In genomic region chr19:3576696-3577443, GRCh38 we compare ENCODE assay signal across 1 cellular context.
TF ChIP-seq lines count a peak whose summit lies in the region.

No MANE protein-coding gene starts in this region.

TF ChIP-seq in K562, 482 proteins besides CTCF, POLR2A, EP300 and RAD21 (continues in another document):
- TF ChIP-seq, protein P1, sequence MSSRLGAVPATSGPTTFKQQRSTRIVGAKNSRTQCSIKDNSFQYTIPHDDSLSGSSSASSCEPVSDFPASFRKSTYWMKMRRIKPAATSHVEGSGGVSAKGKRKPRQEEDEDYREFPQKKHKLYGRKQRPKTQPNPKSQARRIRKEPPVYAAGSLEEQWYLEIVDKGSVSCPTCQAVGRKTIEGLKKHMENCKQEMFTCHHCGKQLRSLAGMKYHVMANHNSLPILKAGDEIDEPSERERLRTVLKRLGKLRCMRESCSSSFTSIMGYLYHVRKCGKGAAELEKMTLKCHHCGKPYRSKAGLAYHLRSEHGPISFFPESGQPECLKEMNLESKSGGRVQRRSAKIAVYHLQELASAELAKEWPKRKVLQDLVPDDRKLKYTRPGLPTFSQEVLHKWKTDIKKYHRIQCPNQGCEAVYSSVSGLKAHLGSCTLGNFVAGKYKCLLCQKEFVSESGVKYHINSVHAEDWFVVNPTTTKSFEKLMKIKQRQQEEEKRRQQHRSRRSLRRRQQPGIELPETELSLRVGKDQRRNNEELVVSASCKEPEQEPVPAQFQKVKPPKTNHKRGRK (tag; IDR thresholded peaks at IDR 0.05): no peak
- TF ChIP-seq PHB (CRISPR knock-in tag; IDR thresholded peaks at IDR 0.05): no peak
- no peak for TF ChIP-seq MTA3 (IDR thresholded peaks at IDR 0.05; ENCODE audit: borderline replicate concordance)
- TF ChIP-seq, protein P2, sequence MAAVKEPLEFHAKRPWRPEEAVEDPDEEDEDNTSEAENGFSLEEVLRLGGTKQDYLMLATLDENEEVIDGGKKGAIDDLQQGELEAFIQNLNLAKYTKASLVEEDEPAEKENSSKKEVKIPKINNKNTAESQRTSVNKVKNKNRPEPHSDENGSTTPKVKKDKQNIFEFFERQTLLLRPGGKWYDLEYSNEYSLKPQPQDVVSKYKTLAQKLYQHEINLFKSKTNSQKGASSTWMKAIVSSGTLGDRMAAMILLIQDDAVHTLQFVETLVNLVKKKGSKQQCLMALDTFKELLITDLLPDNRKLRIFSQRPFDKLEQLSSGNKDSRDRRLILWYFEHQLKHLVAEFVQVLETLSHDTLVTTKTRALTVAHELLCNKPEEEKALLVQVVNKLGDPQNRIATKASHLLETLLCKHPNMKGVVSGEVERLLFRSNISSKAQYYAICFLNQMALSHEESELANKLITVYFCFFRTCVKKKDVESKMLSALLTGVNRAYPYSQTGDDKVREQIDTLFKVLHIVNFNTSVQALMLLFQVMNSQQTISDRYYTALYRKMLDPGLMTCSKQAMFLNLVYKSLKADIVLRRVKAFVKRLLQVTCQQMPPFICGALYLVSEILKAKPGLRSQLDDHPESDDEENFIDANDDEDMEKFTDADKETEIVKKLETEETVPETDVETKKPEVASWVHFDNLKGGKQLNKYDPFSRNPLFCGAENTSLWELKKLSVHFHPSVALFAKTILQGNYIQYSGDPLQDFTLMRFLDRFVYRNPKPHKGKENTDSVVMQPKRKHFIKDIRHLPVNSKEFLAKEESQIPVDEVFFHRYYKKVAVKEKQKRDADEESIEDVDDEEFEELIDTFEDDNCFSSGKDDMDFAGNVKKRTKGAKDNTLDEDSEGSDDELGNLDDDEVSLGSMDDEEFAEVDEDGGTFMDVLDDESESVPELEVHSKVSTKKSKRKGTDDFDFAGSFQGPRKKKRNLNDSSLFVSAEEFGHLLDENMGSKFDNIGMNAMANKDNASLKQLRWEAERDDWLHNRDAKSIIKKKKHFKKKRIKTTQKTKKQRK (IDR thresholded peaks at IDR 0.05; ENCODE audit: borderline replicate concordance, low read depth, low read length): no peak
- TF ChIP-seq NRF1 (conservative IDR thresholded peaks at IDR 0.05 in 1 of 2, IDR thresholded peaks at IDR 0.05 in 1 of 2): peak; percentile 22 to 53; a peak in 2 of 4 replicates
- TF ChIP-seq E2F6 (IDR thresholded peaks at IDR 0.05; ENCODE audit: borderline replicate concordance in 1 of 2, extremely low read depth in 1 of 2, insufficient read depth in 1 of 2, insufficient read length in 1 of 2, low read depth in 1 of 2, low read length in 1 of 2, poor library complexity in 1 of 2, severe bottlenecking in 1 of 2): peak in 1 of 2 experiments; percentile 81
- TF ChIP-seq, protein P3, sequence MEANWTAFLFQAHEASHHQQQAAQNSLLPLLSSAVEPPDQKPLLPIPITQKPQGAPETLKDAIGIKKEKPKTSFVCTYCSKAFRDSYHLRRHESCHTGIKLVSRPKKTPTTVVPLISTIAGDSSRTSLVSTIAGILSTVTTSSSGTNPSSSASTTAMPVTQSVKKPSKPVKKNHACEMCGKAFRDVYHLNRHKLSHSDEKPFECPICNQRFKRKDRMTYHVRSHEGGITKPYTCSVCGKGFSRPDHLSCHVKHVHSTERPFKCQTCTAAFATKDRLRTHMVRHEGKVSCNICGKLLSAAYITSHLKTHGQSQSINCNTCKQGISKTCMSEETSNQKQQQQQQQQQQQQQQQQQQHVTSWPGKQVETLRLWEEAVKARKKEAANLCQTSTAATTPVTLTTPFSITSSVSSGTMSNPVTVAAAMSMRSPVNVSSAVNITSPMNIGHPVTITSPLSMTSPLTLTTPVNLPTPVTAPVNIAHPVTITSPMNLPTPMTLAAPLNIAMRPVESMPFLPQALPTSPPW (CRISPR knock-in tag; IDR thresholded peaks at IDR 0.05): peak; percentile 84
- peak; percentile 44 for TF ChIP-seq PCBP2 (IDR thresholded peaks at IDR 0.05; ENCODE audit: low read depth, low read length, poor library complexity, severe bottlenecking)
- no peak for TF ChIP-seq ZNF174 (CRISPR knock-in tag; IDR thresholded peaks at IDR 0.05)
- peak; percentile 91 for TF ChIP-seq HNRNPK (IDR thresholded peaks at IDR 0.05; ENCODE audit: low read depth, low read length, poor library complexity, severe bottlenecking)
- peak; percentile 54 for TF ChIP-seq FIP1L1 (IDR thresholded peaks at IDR 0.05; ENCODE audit: low read depth, low read length, poor library complexity, severe bottlenecking)
- TF ChIP-seq ZNF668 (CRISPR knock-in tag; IDR thresholded peaks at IDR 0.05): no peak
- TF ChIP-seq ZNF584 (CRISPR knock-in tag; IDR thresholded peaks at IDR 0.05; ENCODE audit: low read depth): no peak
- no peak for TF ChIP-seq HDAC3 (IDR thresholded peaks at IDR 0.05; ENCODE audit: borderline replicate concordance, partially characterized antibody)
- no peak for TF ChIP-seq U2AF1 (optimal IDR thresholded peaks at IDR 0.05; ENCODE audit: low read depth, low read length)
- TF ChIP-seq CCNT2 (IDR thresholded peaks at IDR 0.05; ENCODE audit: borderline replicate concordance, extremely low read depth, insufficient read length, low read depth, low read length): peak; percentile 36
- TF ChIP-seq CREB1 (IDR thresholded peaks at IDR 0.05): no peak
- no peak for TF ChIP-seq CREB1 (CRISPR knock-in tag; IDR thresholded peaks at IDR 0.05)
- no peak for TF ChIP-seq ZNF518B (CRISPR knock-in tag; IDR thresholded peaks at IDR 0.05)
- TF ChIP-seq ZNF780A (CRISPR knock-in tag; IDR thresholded peaks at IDR 0.05): no peak
- peak; percentile 70 for TF ChIP-seq POLR2G (IDR thresholded peaks at IDR 0.05; ENCODE audit: low read depth, low read length)
- TF ChIP-seq, protein P4, sequence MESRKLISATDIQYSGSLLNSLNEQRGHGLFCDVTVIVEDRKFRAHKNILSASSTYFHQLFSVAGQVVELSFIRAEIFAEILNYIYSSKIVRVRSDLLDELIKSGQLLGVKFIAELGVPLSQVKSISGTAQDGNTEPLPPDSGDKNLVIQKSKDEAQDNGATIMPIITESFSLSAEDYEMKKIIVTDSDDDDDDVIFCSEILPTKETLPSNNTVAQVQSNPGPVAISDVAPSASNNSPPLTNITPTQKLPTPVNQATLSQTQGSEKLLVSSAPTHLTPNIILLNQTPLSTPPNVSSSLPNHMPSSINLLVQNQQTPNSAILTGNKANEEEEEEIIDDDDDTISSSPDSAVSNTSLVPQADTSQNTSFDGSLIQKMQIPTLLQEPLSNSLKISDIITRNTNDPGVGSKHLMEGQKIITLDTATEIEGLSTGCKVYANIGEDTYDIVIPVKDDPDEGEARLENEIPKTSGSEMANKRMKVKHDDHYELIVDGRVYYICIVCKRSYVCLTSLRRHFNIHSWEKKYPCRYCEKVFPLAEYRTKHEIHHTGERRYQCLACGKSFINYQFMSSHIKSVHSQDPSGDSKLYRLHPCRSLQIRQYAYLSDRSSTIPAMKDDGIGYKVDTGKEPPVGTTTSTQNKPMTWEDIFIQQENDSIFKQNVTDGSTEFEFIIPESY (CRISPR knock-in tag; IDR thresholded peaks at IDR 0.05): peak; percentile 99
- peak; percentile 28; the same call in 1 of the 2 replicates for TF ChIP-seq L3MBTL2 (IDR thresholded peaks at IDR 0.05)
- TF ChIP-seq, protein P5, sequence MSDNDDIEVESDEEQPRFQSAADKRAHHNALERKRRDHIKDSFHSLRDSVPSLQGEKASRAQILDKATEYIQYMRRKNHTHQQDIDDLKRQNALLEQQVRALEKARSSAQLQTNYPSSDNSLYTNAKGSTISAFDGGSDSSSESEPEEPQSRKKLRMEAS (CRISPR knock-in tag; IDR thresholded peaks at IDR 0.05): 0 out of 2 replicates have a peak, but pooled peaks have one; percentile 13
- TF ChIP-seq HNRNPL (IDR thresholded peaks at IDR 0.05; ENCODE audit: low read depth, low read length): peak; percentile 31; the same call in 1 of the 2 replicates
- TF ChIP-seq ZBTB7A (IDR thresholded peaks at IDR 0.05; ENCODE audit: borderline replicate concordance, control insufficient read depth, low read depth, low read length): peak; percentile 51; the same call in 1 of the 2 replicates
- no peak for TF ChIP-seq DDX20 (tag; IDR thresholded peaks at IDR 0.05; ENCODE audit: low read depth)
- TF ChIP-seq ELF1 (tag; IDR thresholded peaks at IDR 0.05): no peak
- TF ChIP-seq ZEB2 (IDR thresholded peaks at IDR 0.05): no peak
- TF ChIP-seq ESRRA (IDR thresholded peaks at IDR 0.05; ENCODE audit: borderline replicate concordance, low read depth): no peak
- TF ChIP-seq ZNF75A (CRISPR knock-in tag; IDR thresholded peaks at IDR 0.05): no peak
- TF ChIP-seq, protein P6, sequence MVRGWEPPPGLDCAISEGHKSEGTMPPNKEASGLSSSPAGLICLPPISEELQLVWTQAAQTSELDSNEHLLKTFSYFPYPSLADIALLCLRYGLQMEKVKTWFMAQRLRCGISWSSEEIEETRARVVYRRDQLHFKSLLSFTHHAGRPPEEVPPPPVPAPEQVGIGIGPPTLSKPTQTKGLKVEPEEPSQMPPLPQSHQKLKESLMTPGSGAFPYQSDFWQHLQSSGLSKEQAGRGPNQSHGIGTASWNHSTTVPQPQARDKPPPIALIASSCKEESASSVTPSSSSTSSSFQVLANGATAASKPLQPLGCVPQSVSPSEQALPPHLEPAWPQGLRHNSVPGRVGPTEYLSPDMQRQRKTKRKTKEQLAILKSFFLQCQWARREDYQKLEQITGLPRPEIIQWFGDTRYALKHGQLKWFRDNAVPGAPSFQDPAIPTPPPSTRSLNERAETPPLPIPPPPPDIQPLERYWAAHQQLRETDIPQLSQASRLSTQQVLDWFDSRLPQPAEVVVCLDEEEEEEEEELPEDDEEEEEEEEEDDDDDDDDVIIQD (CRISPR knock-in tag; IDR thresholded peaks at IDR 0.05): no peak
- no peak for TF ChIP-seq NKRF (IDR thresholded peaks at IDR 0.05; ENCODE audit: borderline replicate concordance)
- no peak for TF ChIP-seq ZNF175 (CRISPR knock-in tag; IDR thresholded peaks at IDR 0.05; ENCODE audit: low read depth)
- no peak for TF ChIP-seq SMAD1 (IDR thresholded peaks at IDR 0.05; ENCODE audit: low read depth, low read length, partially characterized antibody)
- TF ChIP-seq SETDB1 (IDR thresholded peaks at IDR 0.05; ENCODE audit: low read length): no peak
- TF ChIP-seq, protein P7, sequence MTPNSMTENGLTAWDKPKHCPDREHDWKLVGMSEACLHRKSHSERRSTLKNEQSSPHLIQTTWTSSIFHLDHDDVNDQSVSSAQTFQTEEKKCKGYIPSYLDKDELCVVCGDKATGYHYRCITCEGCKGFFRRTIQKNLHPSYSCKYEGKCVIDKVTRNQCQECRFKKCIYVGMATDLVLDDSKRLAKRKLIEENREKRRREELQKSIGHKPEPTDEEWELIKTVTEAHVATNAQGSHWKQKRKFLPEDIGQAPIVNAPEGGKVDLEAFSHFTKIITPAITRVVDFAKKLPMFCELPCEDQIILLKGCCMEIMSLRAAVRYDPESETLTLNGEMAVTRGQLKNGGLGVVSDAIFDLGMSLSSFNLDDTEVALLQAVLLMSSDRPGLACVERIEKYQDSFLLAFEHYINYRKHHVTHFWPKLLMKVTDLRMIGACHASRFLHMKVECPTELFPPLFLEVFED (CRISPR knock-in tag; conservative IDR thresholded peaks at IDR 0.05): 0 out of 2 replicates have a peak, but pooled peaks have one; percentile 25
- no peak for TF ChIP-seq ZNF282 (CRISPR knock-in tag; IDR thresholded peaks at IDR 0.05)
- no peak for TF ChIP-seq LCOR (CRISPR knock-in tag; IDR thresholded peaks at IDR 0.05)
- no peak for TF ChIP-seq ZNF184 (CRISPR knock-in tag; IDR thresholded peaks at IDR 0.05)
- TF ChIP-seq PPARD (CRISPR knock-in tag; IDR thresholded peaks at IDR 0.05): no peak
- peak; percentile 95 for TF ChIP-seq PCBP1 (IDR thresholded peaks at IDR 0.05; ENCODE audit: low read depth, low read length, poor library complexity, severe bottlenecking)
- TF ChIP-seq CXXC5 (CRISPR knock-in tag; IDR thresholded peaks at IDR 0.05): peak; percentile 19; the same call in 1 of the 2 replicates
- TF ChIP-seq IRF2 (CRISPR knock-in tag; IDR thresholded peaks at IDR 0.05): no peak
- no peak for TF ChIP-seq NCOR1 (IDR thresholded peaks at IDR 0.05)
